ENCODE assay signal across 1 cellular context in the genomic region with DNA sequence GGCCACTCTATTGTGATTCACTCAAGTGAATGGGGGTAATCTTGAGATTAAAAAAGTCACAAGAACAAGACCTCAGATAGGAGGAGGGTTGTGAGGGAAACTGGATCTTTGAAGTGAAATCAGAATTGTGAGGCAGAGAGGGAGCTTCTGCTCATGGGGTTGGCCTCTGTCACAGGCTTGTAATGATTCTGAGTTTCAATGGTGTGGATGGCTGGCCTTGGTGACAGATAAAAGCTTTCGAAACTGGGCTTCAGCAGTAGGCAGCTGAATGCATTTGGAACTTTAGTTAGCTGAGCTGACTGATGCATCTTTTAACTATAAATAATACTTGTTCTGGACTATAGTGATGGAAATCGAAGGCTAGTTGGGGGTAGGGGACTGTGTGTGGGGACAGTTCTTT.
TF ChIP-seq lines count a peak whose summit lies in the region.

No MANE protein-coding gene starts in this region.

TF ChIP-seq in GM12878, 131 proteins besides CTCF, POLR2A, EP300 and RAD21:
- no peak for TF ChIP-seq ZBED1 (IDR thresholded peaks at IDR 0.05; ENCODE audit: borderline replicate concordance)
- no peak for TF ChIP-seq BCLAF1 (IDR thresholded peaks at IDR 0.05)
- TF ChIP-seq EED (IDR thresholded peaks at IDR 0.05; ENCODE audit: low read depth), result no peak
- TF ChIP-seq ZNF24 (IDR thresholded peaks at IDR 0.05), result no peak
- no peak for TF ChIP-seq JUNB (IDR thresholded peaks at IDR 0.05)
- no peak for TF ChIP-seq NFYA (IDR thresholded peaks at IDR 0.05; ENCODE audit: borderline replicate concordance, low read depth, low read length)
- TF ChIP-seq EZH2 (IDR thresholded peaks at IDR 0.05; ENCODE audit: borderline replicate concordance, control insufficient read depth, low read depth, low read length), result no peak
TF ChIP-seq in GM12878: peak in this region for 0.
